ENCODE assay signal across 15 cellular contexts in genomic region chr11:125180413-125181305, GRCh38. TPM values are rescaled to one million over a fixed set of nuclear protein-coding genes. Genes with fewer than 3 reads are reported as not detected.
DNase-seq lines count a peak whose midpoint lies in the region; ATAC-seq, FAIRE-seq and TF ChIP-seq lines count a peak whose summit lies in the region.
"Had no signal": no experiment of that assay in that cellular context is flagged by ENCODE, and none has a peak within 500 bp of the region (broad histone marks: within the 10 kb centered on the region; RNA-seq: fewer than 3 reads in every experiment).

No MANE protein-coding gene starts in this region.

- H3K9ac ChIP-seq in GM23248 (no peak overlapping the region), endothelial cell of umbilical vein (replicated peaks; ENCODE audit: extremely low read depth, insufficient read depth, low read length) (no peak overlapping the region)

- TF ChIP-seq CTCF in endothelial cell of umbilical vein (IDR thresholded peaks at IDR 0.05; ENCODE audit: extremely low read depth in 1 of 2, insufficient read depth in 1 of 2, low read depth in 1 of 2, low read length in 2 of 2) = no peak

- H3K4me1 ChIP-seq in GM23248 (ENCODE audit: insufficient read depth) (no peaks in the 10 kb centered on the region), endothelial cell of umbilical vein (ENCODE audit: control insufficient read depth, extremely low read depth, insufficient read depth, low read length) (no peaks in the 10 kb centered on the region), small intestine (ENCODE audit: control insufficient read depth in 2 of 2, insufficient read depth in 1 of 2, low read depth in 1 of 2, low read length in 1 of 2) (no peaks in the 10 kb centered on the region)

- H3K27me3 ChIP-seq in GM23248 (replicated peaks; ENCODE audit: insufficient read depth) (no peaks in the 10 kb centered on the region; the same call in 1 of the 2 replicates), endothelial cell of umbilical vein (ENCODE audit: control insufficient read depth in 2 of 2, insufficient read depth in 2 of 2, low read length in 2 of 2) (peaks cover 2 to 16% of the 10 kb centered on the region in 2 experiments), small intestine (ENCODE audit: control insufficient read depth in 2 of 2, insufficient read depth in 2 of 2, low read length in 2 of 2) (peaks cover 0 to 5% of the 10 kb centered on the region in 2 donors)

- H3K27ac ChIP-seq in GM23248 = no peak overlapping the region
- no peak overlapping the region for H3K27ac ChIP-seq in endothelial cell of umbilical vein (ENCODE audit: insufficient read depth, low read depth, low read length)
- H3K27ac ChIP-seq in small intestine (ENCODE audit: low read depth in 1 of 2, low read length in 1 of 2) = no peak overlapping the region

- H3K4me3 ChIP-seq in GM23248 (no peak overlapping the region), endothelial cell of umbilical vein (replicated peaks in 1 of 3; ENCODE audit: insufficient read depth in 1 of 3, low read depth in 1 of 3, low read length in 3 of 3) (no peak overlapping the region), small intestine (ENCODE audit: low read depth in 1 of 2, low read length in 2 of 2) (no peak overlapping the region)

- H2AFZ ChIP-seq in GM23248 = no peak overlapping the region
- H2AFZ ChIP-seq in endothelial cell of umbilical vein (ENCODE audit: low read depth, low read length) = no peak overlapping the region

- dilution Hi-C loops in endothelial cell of umbilical vein (cut with MboI; ENCODE audit: extremely low pct_ligation_motif_present, low sequenced_read_pairs) = no loop called here

- FAIRE-seq in endothelial cell of umbilical vein (lab: Jason Lieb, UNC) (no peak), small intestine (lab: Jason Lieb, UNC) (no peak)
- FAIRE-seq: GM12891 had no signal

- peak; percentile 73 for ATAC-seq in HG03457 (IDR thresholded peaks at IDR 0.05; ENCODE audit: unreplicated experiment)

- no peaks in the 10 kb centered on the region for H3K79me2 ChIP-seq in GM23248 (ENCODE audit: insufficient read depth)
- no peaks in the 10 kb centered on the region for H3K79me2 ChIP-seq in endothelial cell of umbilical vein (ENCODE audit: control insufficient read depth, insufficient read depth, low read length)

- H3K4me1 Mint-ChIP-seq in activated naive CD4-positive, alpha-beta T cell treated with anti-CD3 and anti-CD28 coated beads, Interleukin-2, amount 10 ng/mL, durations not matched to agents 7 days and 5 days = no peaks in the 10 kb centered on the region
- H3K4me1 Mint-ChIP-seq in activated CD4-positive, alpha-beta memory T cell treated with anti-CD3 and anti-CD28 coated beads, Interleukin-2, amount 10 ng/mL, durations not matched to agents 7 days and 5 days = no peaks in the 10 kb centered on the region
- no peaks in the 10 kb centered on the region for H3K4me1 Mint-ChIP-seq in activated T-helper 1 cell treated with anti-CD3 and anti-CD28 coated beads, Interleukin-12 subunit alpha, Interleukin-12 subunit beta, Interleukin-2, Interleukin-4 antibody, amounts not matched to agents 30 ng/mL and 10 ng/mL and 1 ng/mL, durations not matched to agents 14 hours and 24 hours and 36 hours (ENCODE audit: low read depth)
- H3K4me1 Mint-ChIP-seq: activated naive CD4-positive, alpha-beta T cell treated with anti-CD3 and anti-CD28 coated beads, Interleukin-2, amount 50 U/mL, for 24 hours had no signal

- no peaks in the 10 kb centered on the region; the same call in 1 of the 2 replicates for H3F3A ChIP-seq in GM23248 (ENCODE audit: insufficient read depth)

- no peak overlapping the region for H3K27ac Mint-ChIP-seq in activated naive CD4-positive, alpha-beta T cell treated with anti-CD3 and anti-CD28 coated beads, Interleukin-2, amount 10 ng/mL, durations not matched to agents 7 days and 5 days
- H3K27ac Mint-ChIP-seq in activated CD4-positive, alpha-beta memory T cell treated with anti-CD3 and anti-CD28 coated beads, Interleukin-2, amount 10 ng/mL, durations not matched to agents 7 days and 5 days = no peak overlapping the region
- no peak overlapping the region for H3K27ac Mint-ChIP-seq in activated T-helper 1 cell treated with anti-CD3 and anti-CD28 coated beads, Interleukin-12 subunit alpha, Interleukin-12 subunit beta, Interleukin-2, Interleukin-4 antibody, amounts not matched to agents 30 ng/mL and 10 ng/mL and 1 ng/mL, durations not matched to agents 14 hours and 24 hours and 36 hours
- H3K27ac Mint-ChIP-seq: activated naive CD4-positive, alpha-beta T cell treated with anti-CD3 and anti-CD28 coated beads, Interleukin-2, amount 50 U/mL, for 24 hours had no signal

- H3K36me3 ChIP-seq in GM23248 (ENCODE audit: low read depth) (no peaks in the 10 kb centered on the region), endothelial cell of umbilical vein (ENCODE audit: control insufficient read depth in 2 of 2, extremely low read depth in 1 of 2, insufficient read depth in 2 of 2, low read length in 2 of 2) (no peaks in the 10 kb centered on the region), small intestine (ENCODE audit: control insufficient read depth in 2 of 2, insufficient read depth in 2 of 2, low read length in 2 of 2) (no peaks in the 10 kb centered on the region)

- H4K20me1 ChIP-seq in GM23248 (ENCODE audit: insufficient read depth) = no peaks in the 10 kb centered on the region
- H4K20me1 ChIP-seq in endothelial cell of umbilical vein (replicated peaks; ENCODE audit: control insufficient read depth, extremely low read depth, insufficient read depth, low read length) = no peaks in the 10 kb centered on the region

- WGBS in GM23248 (ENCODE audit: low coverage in 1 of 2, low lambda C conversion rate in 2 of 2, missing lambda C conversion rate in 2 of 2), 2 experiments = 63 to 64% methylated on average over 6 of the region's 6 CpGs
- 52 to 59% (median 53%) methylated on average over 6 of the region's 6 CpGs for WGBS in small intestine, 3 donors

- in situ Hi-C loops in GM23248 (cut with MboI) = no loop called here

- no peaks in the 10 kb centered on the region for H3K9me2 ChIP-seq in GM23248 (ENCODE audit: insufficient read depth)

- DNase-seq in ELF-1 (ENCODE audit: low read depth, low spot score) (peak; percentile 69), GM23248 (peak; percentile 47), endothelial cell of umbilical vein (ENCODE audit: low read depth, low spot score) (peak; percentile 32), small intestine (no peak)
- DNase-seq in activated naive CD4-positive, alpha-beta T cell treated with anti-CD3 and anti-CD28 coated beads, Interleukin-2, amount 10 ng/mL, durations not matched to agents 7 days and 5 days = no peak
- no peak for DNase-seq in activated CD4-positive, alpha-beta memory T cell treated with anti-CD3 and anti-CD28 coated beads, Interleukin-2, amount 10 ng/mL, durations not matched to agents 7 days and 5 days
- no peak for DNase-seq in activated T-helper 1 cell treated with anti-CD3 and anti-CD28 coated beads, Interleukin-12 subunit alpha, Interleukin-12 subunit beta, Interleukin-2, Interleukin-4 antibody, amounts not matched to agents 30 ng/mL and 10 ng/mL and 1 ng/mL, durations not matched to agents 14 hours and 24 hours and 36 hours (ENCODE audit: low spot score)
- DNase-seq: 8988T; activated CD4-positive, alpha-beta T cell treated with anti-CD3 and anti-CD28 coated beads for 1 hour; Karpas-422; NCI-H226; SIG-M5 had no signal

- no peaks in the 10 kb centered on the region for H3K36me3 Mint-ChIP-seq in activated naive CD4-positive, alpha-beta T cell treated with anti-CD3 and anti-CD28 coated beads, Interleukin-2, amount 10 ng/mL, durations not matched to agents 7 days and 5 days
- no peaks in the 10 kb centered on the region for H3K36me3 Mint-ChIP-seq in activated CD4-positive, alpha-beta memory T cell treated with anti-CD3 and anti-CD28 coated beads, Interleukin-2, amount 10 ng/mL, durations not matched to agents 7 days and 5 days (ENCODE audit: low read depth)
- no peaks in the 10 kb centered on the region for H3K36me3 Mint-ChIP-seq in activated T-helper 1 cell treated with anti-CD3 and anti-CD28 coated beads, Interleukin-12 subunit alpha, Interleukin-12 subunit beta, Interleukin-2, Interleukin-4 antibody, amounts not matched to agents 30 ng/mL and 10 ng/mL and 1 ng/mL, durations not matched to agents 14 hours and 24 hours and 36 hours (ENCODE audit: low read depth)
- H3K36me3 Mint-ChIP-seq: activated naive CD4-positive, alpha-beta T cell treated with anti-CD3 and anti-CD28 coated beads, Interleukin-2, amount 50 U/mL, for 24 hours had no signal

- H3K9me3 Mint-ChIP-seq in activated naive CD4-positive, alpha-beta T cell treated with anti-CD3 and anti-CD28 coated beads, Interleukin-2, amount 10 ng/mL, durations not matched to agents 7 days and 5 days = no peaks in the 10 kb centered on the region
- no peaks in the 10 kb centered on the region for H3K9me3 Mint-ChIP-seq in activated CD4-positive, alpha-beta memory T cell treated with anti-CD3 and anti-CD28 coated beads, Interleukin-2, amount 10 ng/mL, durations not matched to agents 7 days and 5 days
- no peaks in the 10 kb centered on the region for H3K9me3 Mint-ChIP-seq in activated T-helper 1 cell treated with anti-CD3 and anti-CD28 coated beads, Interleukin-12 subunit alpha, Interleukin-12 subunit beta, Interleukin-2, Interleukin-4 antibody, amounts not matched to agents 30 ng/mL and 10 ng/mL and 1 ng/mL, durations not matched to agents 14 hours and 24 hours and 36 hours
- H3K9me3 Mint-ChIP-seq: activated naive CD4-positive, alpha-beta T cell treated with anti-CD3 and anti-CD28 coated beads, Interleukin-2, amount 50 U/mL, for 24 hours had no signal

- CTCF ChIA-PET in endothelial cell of umbilical vein (lab: Charles Lee) = interaction anchor here (1.1 to 1.8 kb wide), 5 partner anchors 10 to 165 kb away, joined by 4 to 12 read pairs (median 5); partner anchors contain the start of gene PKNOX2
- CTCF ChIA-PET in activated naive CD4-positive, alpha-beta T cell treated with anti-CD3 and anti-CD28 coated beads, Interleukin-2, amount 10 ng/mL, durations not matched to agents 7 days and 5 days (lab: Charles Lee) = no interaction called here
- CTCF ChIA-PET in activated CD4-positive, alpha-beta memory T cell treated with anti-CD3 and anti-CD28 coated beads, Interleukin-2, amount 10 ng/mL, durations not matched to agents 7 days and 5 days (lab: Charles Lee) = no interaction called here

- H3K27me3 Mint-ChIP-seq in activated naive CD4-positive, alpha-beta T cell treated with anti-CD3 and anti-CD28 coated beads, Interleukin-2, amount 10 ng/mL, durations not matched to agents 7 days and 5 days = peaks cover 68% of the 10 kb centered on the region
- H3K27me3 Mint-ChIP-seq in activated CD4-positive, alpha-beta memory T cell treated with anti-CD3 and anti-CD28 coated beads, Interleukin-2, amount 10 ng/mL, durations not matched to agents 7 days and 5 days = peaks cover 32% of the 10 kb centered on the region
- H3K27me3 Mint-ChIP-seq in activated T-helper 1 cell treated with anti-CD3 and anti-CD28 coated beads, Interleukin-12 subunit alpha, Interleukin-12 subunit beta, Interleukin-2, Interleukin-4 antibody, amounts not matched to agents 30 ng/mL and 10 ng/mL and 1 ng/mL, durations not matched to agents 14 hours and 24 hours and 36 hours (ENCODE audit: insufficient read depth) = peaks cover 17% of the 10 kb centered on the region

- H3K4me3 Mint-ChIP-seq in activated naive CD4-positive, alpha-beta T cell treated with anti-CD3 and anti-CD28 coated beads, Interleukin-2, amount 10 ng/mL, durations not matched to agents 7 days and 5 days = no peak overlapping the region
- H3K4me3 Mint-ChIP-seq in activated CD4-positive, alpha-beta memory T cell treated with anti-CD3 and anti-CD28 coated beads, Interleukin-2, amount 10 ng/mL, durations not matched to agents 7 days and 5 days = no peak overlapping the region
- no peak overlapping the region for H3K4me3 Mint-ChIP-seq in activated T-helper 1 cell treated with anti-CD3 and anti-CD28 coated beads, Interleukin-12 subunit alpha, Interleukin-12 subunit beta, Interleukin-2, Interleukin-4 antibody, amounts not matched to agents 30 ng/mL and 10 ng/mL and 1 ng/mL, durations not matched to agents 14 hours and 24 hours and 36 hours
- H3K4me3 Mint-ChIP-seq: activated naive CD4-positive, alpha-beta T cell treated with anti-CD3 and anti-CD28 coated beads, Interleukin-2, amount 50 U/mL, for 24 hours had no signal

- no peak for TF ChIP-seq POLR2A in endothelial cell of umbilical vein (IDR thresholded peaks at IDR 0.05; ENCODE audit: low read depth, low read length)

- H3K4me2 ChIP-seq in GM23248 (ENCODE audit: unreplicated experiment) (no peak overlapping the region), endothelial cell of umbilical vein (ENCODE audit: insufficient read depth, low read length) (no peak overlapping the region)

- intact Hi-C loops in endothelial cell of umbilical vein (cut with micrococcal nuclease) = no loop called here
- intact Hi-C loops in activated T-helper 1 cell treated with anti-CD3 and anti-CD28 coated beads, Interleukin-12 subunit alpha, Interleukin-12 subunit beta, Interleukin-2, Interleukin-4 antibody, amounts not matched to agents 30 ng/mL and 10 ng/mL and 1 ng/mL, durations not matched to agents 14 hours and 24 hours and 36 hours (cut with micrococcal nuclease) = no loop called here

- H3K9me3 ChIP-seq in GM23248 (ENCODE audit: low read depth) (no peaks in the 10 kb centered on the region), endothelial cell of umbilical vein (replicated peaks; ENCODE audit: control insufficient read depth, insufficient read depth, low read length) (no peaks in the 10 kb centered on the region), small intestine (ENCODE audit: control insufficient read depth, low read depth) (peaks cover 2% of the 10 kb centered on the region)

- no peaks in the 10 kb centered on the region for H3K9me1 ChIP-seq in endothelial cell of umbilical vein (replicated peaks; ENCODE audit: control insufficient read depth, extremely low read depth, insufficient read depth, low read length)

- BruUV-seq in endothelial cell of umbilical vein (replicated peaks; lab: Mats Ljungman, UMichigan) = no TSS peak

- POLR2A ChIA-PET in endothelial cell of umbilical vein (lab: Charles Lee) = no interaction called here
- POLR2A ChIA-PET in activated CD4-positive, alpha-beta memory T cell treated with anti-CD3 and anti-CD28 coated beads, Interleukin-2, amount 10 ng/mL, durations not matched to agents 7 days and 5 days (lab: Charles Lee) = no interaction called here

RNA-seq across cellular contexts. Expression of gene PKNOX2, which starts 16.1 kb away (rescaled TPM):
- total RNA-seq in GM23248 (2014; rRNA removed; shearing (Covaris generic)) = 0.51 and 0.76 TPM in 2 replicates
- polyA plus RNA-seq in GM23248 (2016; fragmentation: Nextera tagmentation; extraction: Ambion mirVana) = 0.08 and 0.21 TPM in 2 replicates
- total RNA-seq in endothelial cell of umbilical vein = 0.11 and 0.14 TPM in 2 replicates
- 0.89 and 0.91 TPM in 2 replicates for polyA plus RNA-seq in endothelial cell of umbilical vein
- polyA plus RNA-seq in endothelial cell of umbilical vein (2011; cell fraction: cytosol; rRNA removed) = 0.77 and 1.1 TPM in 2 replicates
- polyA plus RNA-seq in endothelial cell of umbilical vein (2011; cell fraction: nucleus; rRNA removed) = 1.4 and 2.9 TPM in 2 replicates
- 0.15 TPM in 1 of 2 replicates, not detected in the other for polyA plus RNA-seq in endothelial cell of umbilical vein (2012)
- 1.1 and 1.4 TPM in 2 replicates for polyA minus RNA-seq in endothelial cell of umbilical vein
- polyA minus RNA-seq in endothelial cell of umbilical vein (2011; cell fraction: cytosol; rRNA and poly(A)+ RNA removed) = not detected
- polyA minus RNA-seq in endothelial cell of umbilical vein (2011; cell fraction: nucleus; rRNA and poly(A)+ RNA removed) = 1.0 and 3.6 TPM in 2 replicates
- polyA plus RNA-seq in small intestine = 1 to 10 TPM in 2 of 3 donors, not detected in 1; 1.1 to 1.2 TPM
- not detected for total RNA-seq in activated CD4-positive, alpha-beta memory T cell treated with anti-CD3 and anti-CD28 coated beads, Interleukin-2, amount 10 ng/mL, durations not matched to agents 7 days and 5 days
- not detected in 2 replicates for total RNA-seq in activated T-helper 1 cell treated with anti-CD3 and anti-CD28 coated beads, Interleukin-12 subunit alpha, Interleukin-12 subunit beta, Interleukin-2, Interleukin-4 antibody, amounts not matched to agents 30 ng/mL and 10 ng/mL and 1 ng/mL, durations not matched to agents 14 hours and 24 hours and 36 hours

Comparison
In these comparisons a context has a peak if more than half of its experiments do, and no peak if none do; other contexts are left out.
1. DNase-seq: peak in ELF-1 (single experiment), GM23248 (single experiment) and endothelial cell of umbilical vein (single experiment); none in activated naive CD4-positive, alpha-beta T cell treated with anti-CD3 and anti-CD28 coated beads, Interleukin-2, amount 10 ng/mL, durations not matched to agents 7 days and 5 days (single experiment), small intestine (single experiment), activated CD4-positive, alpha-beta memory T cell treated with anti-CD3 and anti-CD28 coated beads, Interleukin-2, amount 10 ng/mL, durations not matched to agents 7 days and 5 days (single experiment) and activated T-helper 1 cell treated with anti-CD3 and anti-CD28 coated beads, Interleukin-12 subunit alpha, Interleukin-12 subunit beta, Interleukin-2, Interleukin-4 antibody, amounts not matched to agents 30 ng/mL and 10 ng/mL and 1 ng/mL, durations not matched to agents 14 hours and 24 hours and 36 hours (single experiment).